ENCODE assay signal across 18 cellular contexts in the genomic region with DNA sequence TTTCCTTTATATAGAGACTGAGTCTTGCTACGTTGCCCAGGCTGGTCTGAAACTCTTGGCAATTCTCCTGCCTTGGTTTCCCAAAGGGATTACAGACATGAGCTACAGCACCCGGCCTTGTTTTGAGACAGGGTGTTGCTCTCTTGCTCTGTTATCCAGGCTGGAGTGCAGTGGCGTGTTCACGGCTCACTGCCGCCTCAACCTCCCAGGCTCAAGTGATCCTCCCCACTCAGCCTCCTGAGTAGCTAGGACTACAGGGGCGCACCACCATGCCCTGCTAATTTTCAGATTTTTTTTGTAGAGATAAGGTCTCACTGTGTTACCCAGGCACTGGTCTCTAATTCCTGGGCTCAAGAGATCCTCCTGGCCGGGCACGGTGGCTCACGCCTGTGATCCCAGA. TPM values are rescaled to one million over a fixed set of nuclear protein-coding genes. Genes with fewer than 3 reads are reported as not detected.
DNase-seq lines count a peak whose midpoint lies in the region; ATAC-seq and TF ChIP-seq lines count a peak whose summit lies in the region.
"Had no signal": no experiment of that assay in that cellular context is flagged by ENCODE, and none has a peak within 500 bp of the region (broad histone marks: within the 10 kb centered on the region; RNA-seq: fewer than 3 reads in every experiment).

No MANE protein-coding gene starts in this region.

- no peaks in the 10 kb centered on the region for H4K20me1 ChIP-seq in IMR-90 (ENCODE audit: insufficient read depth, low read length)

- no TSS peak for BruUV-seq in IMR-90 (replicated peaks; lab: Mats Ljungman, UMichigan)
- no TSS peak for BruUV-seq in Calu3 (replicated peaks; lab: Mats Ljungman, UMichigan)

- POLR2A ChIA-PET in IMR-90 (lab: Charles Lee; ENCODE audit: unreplicated experiment), result no interaction called here
- POLR2A ChIA-PET in activated naive CD8-positive, alpha-beta T cell treated with anti-CD3 and anti-CD28 coated beads, Interleukin-2, amount 10 ng/mL, durations not matched to agents 7 days and 5 days (lab: Charles Lee), result interaction anchor here (0.8 to 16.7 kb wide), 5 partner anchors 10 to 66 kb away, joined by 3 to 183 read pairs (median 7); a partner anchor contains a TSS

- peak overlapping the region; percentile 87 to 97 (median 93) for H3K27ac Mint-ChIP-seq in CD4-positive, CD25-positive, alpha-beta regulatory T cell
- peak overlapping the region; percentile 87 for H3K27ac Mint-ChIP-seq in activated naive CD8-positive, alpha-beta T cell treated with anti-CD3 and anti-CD28 coated beads, Interleukin-2, amount 10 ng/mL, durations not matched to agents 7 days and 5 days
- no peak overlapping the region for H3K27ac Mint-ChIP-seq in Calu3 (ENCODE audit: unreplicated experiment)

- no peak for ATAC-seq in CD4-positive, CD25-positive, alpha-beta regulatory T cell (ENCODE audit: low read depth in 2 of 2)
- ATAC-seq in IMR-90 (ENCODE audit: low read depth) (no peak), GM19324 (IDR thresholded peaks at IDR 0.05; ENCODE audit: low FRiP score, unreplicated experiment) (no peak), GM21423 (IDR thresholded peaks at IDR 0.05; ENCODE audit: unreplicated experiment) (no peak)
- ATAC-seq in activated naive CD8-positive, alpha-beta T cell treated with anti-CD3 and anti-CD28 coated beads, Interleukin-2, amount 10 ng/mL, durations not matched to agents 7 days and 5 days (ENCODE audit: low read depth), result no peak
- ATAC-seq: activated T-cell treated with anti-CD3 and anti-CD28 coated beads, Interleukin-2, amount 50 U/mL, for 4 hours; lower lobe of right lung; SK-N-SH treated with all-trans-retinoic acid at 6 μM for 48 hours had no signal

- TF ChIP-seq RAD21 in IMR-90 (IDR thresholded peaks at IDR 0.05; ENCODE audit: low read length), result no peak

- peaks cover 0 to 2% (median 0%) of the 10 kb centered on the region in 7 donors for H3K9me3 Mint-ChIP-seq in CD4-positive, CD25-positive, alpha-beta regulatory T cell
- H3K9me3 Mint-ChIP-seq in activated naive CD8-positive, alpha-beta T cell treated with anti-CD3 and anti-CD28 coated beads, Interleukin-2, amount 10 ng/mL, durations not matched to agents 7 days and 5 days, result no peaks in the 10 kb centered on the region
- no peaks in the 10 kb centered on the region for H3K9me3 Mint-ChIP-seq in Calu3 (ENCODE audit: low read depth, unreplicated experiment)
- H3K9me3 Mint-ChIP-seq: activated T-cell treated with anti-CD3 and anti-CD28 coated beads, Interleukin-2, amount 50 U/mL, for 4 hours; naive B cell had no signal

- CTCF ChIA-PET in IMR-90 (lab: Yijun Ruan, JAX) (interaction anchor here (0.7 kb wide), 1 partner anchor 70 kb away, joined by 3 read pairs; a partner anchor contains a TSS), Calu3 (lab: Charles Lee) (interaction anchor here (0.6 kb wide), 1 partner anchor 38 kb away, joined by 3 read pairs; no protein-coding TSS in a partner anchor)

- peak overlapping the region; percentile 75 for H3K4ac ChIP-seq in IMR-90 (ENCODE audit: low read depth, low read length)

- peaks cover 17% of the 10 kb centered on the region for H3K36me3 Mint-ChIP-seq in CD4-positive, CD25-positive, alpha-beta regulatory T cell
- H3K36me3 Mint-ChIP-seq in activated naive CD8-positive, alpha-beta T cell treated with anti-CD3 and anti-CD28 coated beads, Interleukin-2, amount 10 ng/mL, durations not matched to agents 7 days and 5 days, result peaks cover 25% of the 10 kb centered on the region
- no peaks in the 10 kb centered on the region for H3K36me3 Mint-ChIP-seq in Calu3 (ENCODE audit: insufficient read depth, unreplicated experiment)

- in situ Hi-C loops in IMR-90 (cut with MboI; ENCODE audit: low sequenced_read_pairs), result no loop called here

- H3K27me3 Mint-ChIP-seq in CD4-positive, CD25-positive, alpha-beta regulatory T cell, result no peaks in the 10 kb centered on the region
- H3K27me3 Mint-ChIP-seq in activated naive CD8-positive, alpha-beta T cell treated with anti-CD3 and anti-CD28 coated beads, Interleukin-2, amount 10 ng/mL, durations not matched to agents 7 days and 5 days, result no peaks in the 10 kb centered on the region
- H3K27me3 Mint-ChIP-seq in Calu3 (ENCODE audit: unreplicated experiment), result no peaks in the 10 kb centered on the region
- H3K27me3 Mint-ChIP-seq: naive B cell had no signal

- no peak overlapping the region for H2BK5ac ChIP-seq in IMR-90 (ENCODE audit: low read depth, low read length, poor library complexity, severe bottlenecking)

- no peak overlapping the region for H3K4me2 ChIP-seq in IMR-90 (ENCODE audit: low read depth, low read length)

- no peak overlapping the region for H2AFZ ChIP-seq in IMR-90 (replicated peaks; ENCODE audit: low read length, poor library complexity)

- peak overlapping the region; percentile 69 for H3K27ac ChIP-seq in CD4-positive, CD25-positive, alpha-beta regulatory T cell (ENCODE audit: insufficient read depth, low read length, poor library complexity, severe bottlenecking)
- no peak overlapping the region for H3K27ac ChIP-seq in IMR-90 (ENCODE audit: insufficient read depth, low read length)
- H3K27ac ChIP-seq: coronary artery, lower lobe of right lung, prostate gland, vagina had no signal

- peak overlapping the region; percentile 61 for H2AK5ac ChIP-seq in IMR-90 (ENCODE audit: low read depth, low read length)

- no peak overlapping the region for H2AK9ac ChIP-seq in IMR-90 (replicated peaks; ENCODE audit: low read depth, low read length, poor library complexity)

- no peak overlapping the region for H3K56ac ChIP-seq in IMR-90 (ENCODE audit: extremely low read depth, insufficient read depth, low read length)

- peaks cover 73% of the 10 kb centered on the region for H3K4me1 ChIP-seq in CD4-positive, CD25-positive, alpha-beta regulatory T cell (ENCODE audit: control insufficient read depth, insufficient read depth, low read length, poor library complexity, severe bottlenecking)
- peaks cover 8% of the 10 kb centered on the region for H3K4me1 ChIP-seq in IMR-90 (ENCODE audit: control insufficient read depth, insufficient read depth, low read length)
- H3K4me1 ChIP-seq: prostate gland, vagina had no signal

- no peaks in the 10 kb centered on the region for H3K9me3 ChIP-seq in CD4-positive, CD25-positive, alpha-beta regulatory T cell (ENCODE audit: control insufficient read depth in 2 of 2, low read length in 2 of 2)
- H3K9me3 ChIP-seq in IMR-90 (ENCODE audit: control insufficient read depth, insufficient read depth, low read length), result no peaks in the 10 kb centered on the region
- H3K9me3 ChIP-seq: lower lobe of right lung, prostate gland, spleen, vagina had no signal

- H3K14ac ChIP-seq in IMR-90 (replicated peaks; ENCODE audit: low read depth, low read length), result no peak overlapping the region

- H3K4me3 Mint-ChIP-seq in CD4-positive, CD25-positive, alpha-beta regulatory T cell, result peak overlapping the region; percentile 55 to 72 (median 58)
- peak overlapping the region; percentile 59 for H3K4me3 Mint-ChIP-seq in activated naive CD8-positive, alpha-beta T cell treated with anti-CD3 and anti-CD28 coated beads, Interleukin-2, amount 10 ng/mL, durations not matched to agents 7 days and 5 days
- H3K4me3 Mint-ChIP-seq in Calu3 (ENCODE audit: low read depth, unreplicated experiment), result no peak overlapping the region
- H3K4me3 Mint-ChIP-seq: activated T-cell treated with anti-CD3 and anti-CD28 coated beads, Interleukin-2, amount 50 U/mL, for 4 hours had no signal

- no peak overlapping the region for H3K9ac ChIP-seq in IMR-90 (ENCODE audit: low read depth, low read length)

- H4K91ac ChIP-seq in IMR-90 (ENCODE audit: insufficient read depth, low read depth, low read length), result peak overlapping the region; percentile 68

- H4K8ac ChIP-seq in IMR-90 (ENCODE audit: low read depth in 2 of 2, low read length in 2 of 2), result peak overlapping the region in 1 of 2 experiments; percentile 74; a peak in 1 of 4 replicates

- peak overlapping the region; percentile 37; the same call in 1 of the 2 replicates for H2BK20ac ChIP-seq in IMR-90 (ENCODE audit: low read depth, low read length)

- H3K36me3 ChIP-seq in CD4-positive, CD25-positive, alpha-beta regulatory T cell (ENCODE audit: control insufficient read depth, insufficient read depth, low read length), result peaks cover 20% of the 10 kb centered on the region
- no peaks in the 10 kb centered on the region for H3K36me3 ChIP-seq in IMR-90 (ENCODE audit: control insufficient read depth, insufficient read depth, low read length)
- H3K36me3 ChIP-seq: lower lobe of right lung, prostate gland, spleen, vagina had no signal

- TF ChIP-seq POLR2A in IMR-90 (IDR thresholded peaks at IDR 0.05; ENCODE audit: low read depth, low read length), result no peak

- H3K27me3 ChIP-seq in CD4-positive, CD25-positive, alpha-beta regulatory T cell (ENCODE audit: control insufficient read depth, insufficient read depth, low read length), result no peaks in the 10 kb centered on the region
- no peaks in the 10 kb centered on the region for H3K27me3 ChIP-seq in IMR-90 (ENCODE audit: control insufficient read depth, insufficient read depth, low read length)
- H3K27me3 ChIP-seq: spleen, vagina had no signal

- no peak overlapping the region for H3K23ac ChIP-seq in IMR-90 (ENCODE audit: low read depth, low read length)

- WGBS in IMR-90 (ENCODE audit: extremely low coverage in 2 of 2, insufficient read length in 1 of 2), 2 experiments, result 94% methylated on average over 5 of the region's 9 CpGs; no CpG with 5 or more reads in 1 of the 2 experiments

- intact Hi-C loops in IMR-90 (cut with micrococcal nuclease) (no loop called here), Calu3 (cut with micrococcal nuclease; ENCODE audit: unreplicated experiment) (no loop called here)

- H2BK120ac ChIP-seq in IMR-90 (ENCODE audit: low read depth, low read length), result peak overlapping the region; percentile 61

- no peaks in the 10 kb centered on the region for H3K79me1 ChIP-seq in IMR-90 (ENCODE audit: low read depth in 1 of 2, low read length in 2 of 2)

- no peak overlapping the region for H3K18ac ChIP-seq in IMR-90 (ENCODE audit: low read depth, low read length)

- peaks cover 9% of the 10 kb centered on the region; the same call in 1 of the 2 replicates for H3K9me1 ChIP-seq in IMR-90 (ENCODE audit: insufficient read depth, low read length)

- no peak overlapping the region for H4K5ac ChIP-seq in IMR-90 (ENCODE audit: low read depth, low read length)

- dilution Hi-C loops in IMR-90 (cut with HindIII; ENCODE audit: low sequenced_read_pairs, unreplicated experiment), result no loop called here

- no peak for DNase-seq in CD4-positive, CD25-positive, alpha-beta regulatory T cell
- DNase-seq in IMR-90 (no peak), Calu3 (no peak)
- no peak for DNase-seq in activated naive CD8-positive, alpha-beta T cell treated with anti-CD3 and anti-CD28 coated beads, Interleukin-2, amount 10 ng/mL, durations not matched to agents 7 days and 5 days
- DNase-seq: activated CD4-positive, CD25-positive, alpha-beta regulatory T cell; activated T-cell treated with anti-CD3 and anti-CD28 coated beads, Interleukin-2, amount 50 U/mL, for 4 hours; AML-193; lower lobe of right lung; naive B cell; NCI-H187; NCI-H446 treated with DMSO at 0.1 percent for 48 hours; spleen had no signal

- H2BK15ac ChIP-seq in IMR-90 (ENCODE audit: low read depth, low read length), result peak overlapping the region; percentile 86; the same call in 2 of the 3 replicates

- H3K4me3 ChIP-seq in CD4-positive, CD25-positive, alpha-beta regulatory T cell (ENCODE audit: low read depth, low read length), result peak overlapping the region; percentile 32
- no peak overlapping the region for H3K4me3 ChIP-seq in IMR-90 (ENCODE audit: insufficient read depth, low read depth, low read length)
- H3K4me3 ChIP-seq: coronary artery, lower lobe of right lung, prostate gland, spleen, vagina had no signal

- peaks cover 14 to 65% (median 31%) of the 10 kb centered on the region in 4 donors for H3K4me1 Mint-ChIP-seq in CD4-positive, CD25-positive, alpha-beta regulatory T cell
- H3K4me1 Mint-ChIP-seq in activated naive CD8-positive, alpha-beta T cell treated with anti-CD3 and anti-CD28 coated beads, Interleukin-2, amount 10 ng/mL, durations not matched to agents 7 days and 5 days, result peaks cover 36% of the 10 kb centered on the region
- peaks cover 17% of the 10 kb centered on the region for H3K4me1 Mint-ChIP-seq in Calu3 (ENCODE audit: low read depth, unreplicated experiment)

- TF ChIP-seq CTCF in IMR-90 (conservative IDR thresholded peaks at IDR 0.05; ENCODE audit: low read depth, low read length) (no peak), Calu3 (IDR thresholded peaks at IDR 0.05; ENCODE audit: unreplicated experiment) (no peak)

RNA-seq across cellular contexts. Expression of a gene that starts 14.8 kb away (rescaled TPM):
- total RNA-seq in CD4-positive, CD25-positive, alpha-beta regulatory T cell, result 388 TPM
- 1,000 to 10,000 TPM in 2 of 4 donors, 100 to 1,000 TPM in 2; 968 to 1,114 (median 1,027) TPM for polyA plus RNA-seq in CD4-positive, CD25-positive, alpha-beta regulatory T cell
- total RNA-seq in IMR-90 (2012; rRNA removed), result not detected in 2 replicates
- polyA plus RNA-seq in IMR-90 (2012; rRNA removed), result not detected in 2 replicates
- polyA plus RNA-seq in IMR-90 (2012; cell fraction: cytosol; rRNA removed), result not detected in 2 replicates
- 0.05 TPM in 1 of 2 replicates, not detected in the other for polyA plus RNA-seq in IMR-90 (2012; cell fraction: nucleus; rRNA removed; ENCODE audit: low replicate concordance)
- 100 to 1,000 TPM; 460 to 472 TPM for total RNA-seq in activated naive CD8-positive, alpha-beta T cell treated with anti-CD3 and anti-CD28 coated beads, Interleukin-2, amount 10 ng/mL, durations not matched to agents 7 days and 5 days
- 0.66 and 0.88 TPM in 2 replicates for total RNA-seq in Calu3 (2022)

RNA-seq across cellular contexts. Expression of a gene that starts 18.8 kb away (rescaled TPM):
- total RNA-seq in CD4-positive, CD25-positive, alpha-beta regulatory T cell, result 0.44 TPM
- polyA plus RNA-seq in CD4-positive, CD25-positive, alpha-beta regulatory T cell, result not detected
- total RNA-seq in IMR-90 (2012; rRNA removed) (0.18 TPM in 1 of 2 replicates, not detected in the other), Calu3 (2022) (1.5 and 1.8 TPM in 2 replicates)
- 0.53 and 0.59 TPM in 2 replicates for polyA plus RNA-seq in IMR-90 (2012; rRNA removed)
- polyA plus RNA-seq in IMR-90 (2012; cell fraction: cytosol; rRNA removed), result 0.62 and 1.0 TPM in 2 replicates
- 1.8 and 3.7 TPM in 2 replicates for polyA plus RNA-seq in IMR-90 (2012; cell fraction: nucleus; rRNA removed; ENCODE audit: low replicate concordance)
- 1 to 10 TPM in 1 of 2 experiments, under 1 TPM in 1; 0.88 to 1.1 TPM for total RNA-seq in activated naive CD8-positive, alpha-beta T cell treated with anti-CD3 and anti-CD28 coated beads, Interleukin-2, amount 10 ng/mL, durations not matched to agents 7 days and 5 days

RNA-seq across cellular contexts. Expression of a gene that starts 26.0 kb away (rescaled TPM):
- total RNA-seq in CD4-positive, CD25-positive, alpha-beta regulatory T cell, result 98.2 TPM
- 100 to 1,000 TPM; 132 to 150 (median 147) TPM for polyA plus RNA-seq in CD4-positive, CD25-positive, alpha-beta regulatory T cell
- total RNA-seq in IMR-90 (2012; rRNA removed) (88.9 and 95.5 TPM in 2 replicates), Calu3 (2022) (186 and 197 TPM in 2 replicates)
- polyA plus RNA-seq in IMR-90 (2012; rRNA removed), result 131 and 139 TPM in 2 replicates
- 61.2 and 72.2 TPM in 2 replicates for polyA plus RNA-seq in IMR-90 (2012; cell fraction: cytosol; rRNA removed)
- 148 and 372 TPM in 2 replicates for polyA plus RNA-seq in IMR-90 (2012; cell fraction: nucleus; rRNA removed; ENCODE audit: low replicate concordance)
- total RNA-seq in activated naive CD8-positive, alpha-beta T cell treated with anti-CD3 and anti-CD28 coated beads, Interleukin-2, amount 10 ng/mL, durations not matched to agents 7 days and 5 days, result 100 to 1,000 TPM; 195 to 197 TPM

RNA-seq across cellular contexts. Expression of a gene that starts 43.6 kb away (rescaled TPM):
- total RNA-seq in CD4-positive, CD25-positive, alpha-beta regulatory T cell, result 123 TPM
- 100 to 1,000 TPM; 191 to 216 (median 204) TPM for polyA plus RNA-seq in CD4-positive, CD25-positive, alpha-beta regulatory T cell
- total RNA-seq in IMR-90 (2012; rRNA removed) (574 and 716 TPM in 2 replicates), Calu3 (2022) (178 and 186 TPM in 2 replicates)
- polyA plus RNA-seq in IMR-90 (2012; rRNA removed), result 376 and 469 TPM in 2 replicates
- polyA plus RNA-seq in IMR-90 (2012; cell fraction: cytosol; rRNA removed), result 293 and 465 TPM in 2 replicates
- 87.9 and 110 TPM in 2 replicates for polyA plus RNA-seq in IMR-90 (2012; cell fraction: nucleus; rRNA removed; ENCODE audit: low replicate concordance)
- 100 to 1,000 TPM; 123 to 130 TPM for total RNA-seq in activated naive CD8-positive, alpha-beta T cell treated with anti-CD3 and anti-CD28 coated beads, Interleukin-2, amount 10 ng/mL, durations not matched to agents 7 days and 5 days

RNA-seq across cellular contexts. Expression of a gene that starts 43.7 kb away (rescaled TPM):
- 14.2 TPM for total RNA-seq in CD4-positive, CD25-positive, alpha-beta regulatory T cell
- 1 to 10 TPM; 4.6 to 6.2 (median 5.5) TPM for polyA plus RNA-seq in CD4-positive, CD25-positive, alpha-beta regulatory T cell
- 10.0 and 10.8 TPM in 2 replicates for total RNA-seq in IMR-90 (2012; rRNA removed)
- polyA plus RNA-seq in IMR-90 (2012; rRNA removed), result 22.7 and 23.4 TPM in 2 replicates
- 16.5 and 16.6 TPM in 2 replicates for polyA plus RNA-seq in IMR-90 (2012; cell fraction: cytosol; rRNA removed)
- polyA plus RNA-seq in IMR-90 (2012; cell fraction: nucleus; rRNA removed; ENCODE audit: low replicate concordance), result 62.6 and 77.9 TPM in 2 replicates
- total RNA-seq in activated naive CD8-positive, alpha-beta T cell treated with anti-CD3 and anti-CD28 coated beads, Interleukin-2, amount 10 ng/mL, durations not matched to agents 7 days and 5 days, result 10 to 100 TPM; 15.7 to 16.5 TPM
- total RNA-seq in Calu3 (2022), result 31.6 and 35.5 TPM in 2 replicates

Comparison
In these comparisons a context has a peak if more than half of its experiments do, and no peak if none do; other contexts are left out.
1. RNA of a gene that starts 14.8 kb away (total RNA-seq): 460 to 472 TPM in activated naive CD8-positive, alpha-beta T cell treated with anti-CD3 and anti-CD28 coated beads, Interleukin-2, amount 10 ng/mL, durations not matched to agents 7 days and 5 days and 388 TPM in CD4-positive, CD25-positive, alpha-beta regulatory T cell (single experiment); 0.66 to 0.88 TPM in Calu3 and not detected in IMR-90; every median in the first group is over 100 times any median in the second.